Comparison of ENCODE assay signal across 2 cellular contexts in genomic region chr9:38761334-38761733, GRCh38.
TF ChIP-seq lines count a peak whose summit lies in the region.

No MANE protein-coding gene starts in this region.

TF ChIP-seq in SK-N-SH, 30 proteins besides CTCF, POLR2A, EP300 and RAD21:
- TF ChIP-seq, protein P1, sequence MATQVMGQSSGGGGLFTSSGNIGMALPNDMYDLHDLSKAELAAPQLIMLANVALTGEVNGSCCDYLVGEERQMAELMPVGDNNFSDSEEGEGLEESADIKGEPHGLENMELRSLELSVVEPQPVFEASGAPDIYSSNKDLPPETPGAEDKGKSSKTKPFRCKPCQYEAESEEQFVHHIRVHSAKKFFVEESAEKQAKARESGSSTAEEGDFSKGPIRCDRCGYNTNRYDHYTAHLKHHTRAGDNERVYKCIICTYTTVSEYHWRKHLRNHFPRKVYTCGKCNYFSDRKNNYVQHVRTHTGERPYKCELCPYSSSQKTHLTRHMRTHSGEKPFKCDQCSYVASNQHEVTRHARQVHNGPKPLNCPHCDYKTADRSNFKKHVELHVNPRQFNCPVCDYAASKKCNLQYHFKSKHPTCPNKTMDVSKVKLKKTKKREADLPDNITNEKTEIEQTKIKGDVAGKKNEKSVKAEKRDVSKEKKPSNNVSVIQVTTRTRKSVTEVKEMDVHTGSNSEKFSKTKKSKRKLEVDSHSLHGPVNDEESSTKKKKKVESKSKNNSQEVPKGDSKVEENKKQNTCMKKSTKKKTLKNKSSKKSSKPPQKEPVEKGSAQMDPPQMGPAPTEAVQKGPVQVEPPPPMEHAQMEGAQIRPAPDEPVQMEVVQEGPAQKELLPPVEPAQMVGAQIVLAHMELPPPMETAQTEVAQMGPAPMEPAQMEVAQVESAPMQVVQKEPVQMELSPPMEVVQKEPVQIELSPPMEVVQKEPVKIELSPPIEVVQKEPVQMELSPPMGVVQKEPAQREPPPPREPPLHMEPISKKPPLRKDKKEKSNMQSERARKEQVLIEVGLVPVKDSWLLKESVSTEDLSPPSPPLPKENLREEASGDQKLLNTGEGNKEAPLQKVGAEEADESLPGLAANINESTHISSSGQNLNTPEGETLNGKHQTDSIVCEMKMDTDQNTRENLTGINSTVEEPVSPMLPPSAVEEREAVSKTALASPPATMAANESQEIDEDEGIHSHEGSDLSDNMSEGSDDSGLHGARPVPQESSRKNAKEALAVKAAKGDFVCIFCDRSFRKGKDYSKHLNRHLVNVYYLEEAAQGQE (IDR thresholded peaks at IDR 0.05; ENCODE audit: low read depth, low read length): no peak
- TF ChIP-seq TEAD4 (IDR thresholded peaks at IDR 0.05; ENCODE audit: borderline replicate concordance, insufficient read depth) (no peak), MXI1 (IDR thresholded peaks at IDR 0.05; ENCODE audit: low read depth, low read length) (no peak), NFIC (IDR thresholded peaks at IDR 0.05; ENCODE audit: borderline replicate concordance) (no peak), MEF2A (IDR thresholded peaks at IDR 0.05; ENCODE audit: borderline replicate concordance, low read depth) (no peak), POLR2AphosphoS5 (IDR thresholded peaks at IDR 0.05; ENCODE audit: low read depth, low read length) (no peak), ZBTB33 (IDR thresholded peaks at IDR 0.05; ENCODE audit: borderline replicate concordance, low read depth) (no peak), GATA2 (CRISPR knock-in tag; IDR thresholded peaks at IDR 0.05) (no peak), FOSL2 (IDR thresholded peaks at IDR 0.05; ENCODE audit: borderline replicate concordance, low read depth) (no peak), GABPA (IDR thresholded peaks at IDR 0.05; ENCODE audit: low read depth) (no peak), EZH2phosphoT487 (IDR thresholded peaks at IDR 0.05; ENCODE audit: borderline replicate concordance, low read depth) (no peak), TCF12 (IDR thresholded peaks at IDR 0.05) (no peak), YY1 (IDR thresholded peaks at IDR 0.05; ENCODE audit: low read depth) (no peak), TAF1 (IDR thresholded peaks at IDR 0.05; ENCODE audit: borderline replicate concordance, low read depth, low read length) (no peak), RCOR1 (IDR thresholded peaks at IDR 0.05; ENCODE audit: low read length) (no peak), RFX5 (IDR thresholded peaks at IDR 0.05; ENCODE audit: low read length) (no peak), RXRA (IDR thresholded peaks at IDR 0.05; ENCODE audit: borderline replicate concordance, low read depth) (no peak), FOXJ3 (CRISPR knock-in tag; IDR thresholded peaks at IDR 0.05) (no peak), SMC3 (IDR thresholded peaks at IDR 0.05; ENCODE audit: low read depth, low read length) (no peak)
- TF ChIP-seq, protein P2, sequence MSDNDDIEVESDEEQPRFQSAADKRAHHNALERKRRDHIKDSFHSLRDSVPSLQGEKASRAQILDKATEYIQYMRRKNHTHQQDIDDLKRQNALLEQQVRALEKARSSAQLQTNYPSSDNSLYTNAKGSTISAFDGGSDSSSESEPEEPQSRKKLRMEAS (IDR thresholded peaks at IDR 0.05; ENCODE audit: low read depth): no peak

TF ChIP-seq in SK-N-SH treated with all-trans-retinoic acid at 6 μM for 48 hours, 23 proteins besides CTCF, POLR2A, EP300 and RAD21 (continued from another document):
- no peak for TF ChIP-seq ZFP30 (CRISPR knock-in tag; IDR thresholded peaks at IDR 0.05)
- no peak for TF ChIP-seq ZFP3 (CRISPR knock-in tag; IDR thresholded peaks at IDR 0.05)
- TF ChIP-seq CSRNP3 (CRISPR knock-in tag; IDR thresholded peaks at IDR 0.05): no peak
- no peak for TF ChIP-seq PATZ1 (CRISPR knock-in tag; IDR thresholded peaks at IDR 0.05; ENCODE audit: borderline replicate concordance)
- TF ChIP-seq, protein P3, sequence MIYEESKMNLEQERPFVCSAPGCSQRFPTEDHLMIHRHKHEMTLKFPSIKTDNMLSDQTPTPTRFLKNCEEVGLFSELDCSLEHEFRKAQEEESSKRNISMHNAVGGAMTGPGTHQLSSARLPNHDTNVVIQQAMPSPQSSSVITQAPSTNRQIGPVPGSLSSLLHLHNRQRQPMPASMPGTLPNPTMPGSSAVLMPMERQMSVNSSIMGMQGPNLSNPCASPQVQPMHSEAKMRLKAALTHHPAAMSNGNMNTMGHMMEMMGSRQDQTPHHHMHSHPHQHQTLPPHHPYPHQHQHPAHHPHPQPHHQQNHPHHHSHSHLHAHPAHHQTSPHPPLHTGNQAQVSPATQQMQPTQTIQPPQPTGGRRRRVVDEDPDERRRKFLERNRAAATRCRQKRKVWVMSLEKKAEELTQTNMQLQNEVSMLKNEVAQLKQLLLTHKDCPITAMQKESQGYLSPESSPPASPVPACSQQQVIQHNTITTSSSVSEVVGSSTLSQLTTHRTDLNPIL (CRISPR knock-in tag; IDR thresholded peaks at IDR 0.05; ENCODE audit: low read depth): no peak
- no peak for TF ChIP-seq CSDC2 (CRISPR knock-in tag; IDR thresholded peaks at IDR 0.05)
- no peak for TF ChIP-seq ESRRG (CRISPR knock-in tag; IDR thresholded peaks at IDR 0.05)
